ENCODE assay signal across 30 cellular contexts in genomic region chr15:41482478-41482877, GRCh38. TPM values are rescaled to one million over a fixed set of nuclear protein-coding genes. Genes with fewer than 3 reads are reported as not detected.
A peak's percentile ranks its signal among the peaks of the same experiment; 100 is the strongest.
DNase-seq lines count a peak whose midpoint lies in the region; ATAC-seq and TF ChIP-seq lines count a peak whose summit lies in the region.
"Had no signal": no experiment of that assay in that cellular context is flagged by ENCODE, and none has a peak within 500 bp of the region (broad histone marks: within the 10 kb centered on the region; RNA-seq: fewer than 3 reads in every experiment).

No MANE protein-coding gene starts in this region.

- no peak for TF ChIP-seq POLR2A in transverse colon (IDR thresholded peaks at IDR 0.05)
- no peak for TF ChIP-seq POLR2A in vagina (IDR thresholded peaks at IDR 0.05)

- intact Hi-C loops in left colon (cut with DNase I, micrococcal nuclease) = no loop called here
- intact Hi-C loops in transverse colon (cut with DNase I; ENCODE audit: low total_unique reads) = no loop called here
- intact Hi-C loops in vagina (cut with DNase I) = no loop called here

- peak overlapping the region; percentile 52 to 74 (median 69) for H3K27ac ChIP-seq in transverse colon
- no peak overlapping the region for H3K27ac ChIP-seq in vagina
- H3K27ac ChIP-seq: 22Rv1, esophagus muscularis mucosa, SJCRH30, tibial nerve, VCaP had no signal

- H3K36me3 Mint-ChIP-seq in activated CD4-positive, alpha-beta T cell treated with anti-CD3 and anti-CD28 coated beads, Interleukin-2, amount 10 ng/mL, durations not matched to agents 7 days and 5 days (ENCODE audit: low read depth) = peaks cover 37% of the 10 kb centered on the region
- peaks cover 44% of the 10 kb centered on the region for H3K36me3 Mint-ChIP-seq in activated T-helper 17 cell treated with anti-CD3 and anti-CD28 coated beads, Interleukin-2, amount 50 U/mL, for 72 hours (ENCODE audit: low read depth)

- H3K36me3 ChIP-seq in transverse colon (peaks cover 0 to 31% (median 14%) of the 10 kb centered on the region in 4 donors), vagina (peaks cover 0 to 51% of the 10 kb centered on the region in 2 donors)

- H3K27me3 Mint-ChIP-seq in activated CD4-positive, alpha-beta T cell treated with anti-CD3 and anti-CD28 coated beads, Interleukin-2, amount 10 ng/mL, durations not matched to agents 7 days and 5 days = no peaks in the 10 kb centered on the region
- no peaks in the 10 kb centered on the region for H3K27me3 Mint-ChIP-seq in activated T-helper 17 cell treated with anti-CD3 and anti-CD28 coated beads, Interleukin-2, amount 50 U/mL, for 72 hours
- H3K27me3 Mint-ChIP-seq: activated CD4-positive, alpha-beta T cell treated with anti-CD3 and anti-CD28 coated beads, Interleukin-2, amount 10 ng/mL, durations not matched to agents 24 days and 14 days; activated T-cell treated with anti-CD3 and anti-CD28 coated beads, Interleukin-2, amount 50 U/mL, for 24 hours had no signal

- H3K4me1 ChIP-seq in transverse colon = peaks cover 0 to 33% (median 19%) of the 10 kb centered on the region in 4 donors
- H3K4me1 ChIP-seq in vagina = no peaks in the 10 kb centered on the region
- H3K4me1 ChIP-seq: esophagus muscularis mucosa, tibial nerve had no signal

- H3K27me3 ChIP-seq in transverse colon (no peaks in the 10 kb centered on the region), vagina (no peaks in the 10 kb centered on the region)
- H3K27me3 ChIP-seq: SJCRH30, tibial nerve had no signal

- H3K9me3 Mint-ChIP-seq in activated CD4-positive, alpha-beta T cell treated with anti-CD3 and anti-CD28 coated beads, Interleukin-2, amount 10 ng/mL, durations not matched to agents 7 days and 5 days = no peaks in the 10 kb centered on the region
- H3K9me3 Mint-ChIP-seq in activated T-helper 17 cell treated with anti-CD3 and anti-CD28 coated beads, Interleukin-2, amount 50 U/mL, for 72 hours = no peaks in the 10 kb centered on the region
- H3K9me3 Mint-ChIP-seq: activated CD4-positive, alpha-beta T cell treated with anti-CD3 and anti-CD28 coated beads, Interleukin-2, amount 10 ng/mL, durations not matched to agents 24 days and 14 days; activated T-cell treated with anti-CD3 and anti-CD28 coated beads, Interleukin-2, amount 50 U/mL, for 24 hours had no signal

- WGBS in transverse colon (ENCODE audit: low coverage in 1 of 2), 2 donors = 51 to 66% methylated on average over 4 of the region's 4 CpGs

- peaks cover 17% of the 10 kb centered on the region for H3K4me1 Mint-ChIP-seq in activated CD4-positive, alpha-beta T cell treated with anti-CD3 and anti-CD28 coated beads, Interleukin-2, amount 10 ng/mL, durations not matched to agents 7 days and 5 days
- H3K4me1 Mint-ChIP-seq in activated T-helper 17 cell treated with anti-CD3 and anti-CD28 coated beads, Interleukin-2, amount 50 U/mL, for 72 hours = peaks cover 13% of the 10 kb centered on the region
- H3K4me1 Mint-ChIP-seq: CD14-positive monocyte had no signal

- H3K4me3 ChIP-seq in transverse colon = no peak overlapping the region
- no peak overlapping the region for H3K4me3 ChIP-seq in vagina
- H3K4me3 ChIP-seq: esophagus muscularis mucosa, HAP-1, SJCRH30, tibial nerve had no signal

- TF ChIP-seq CTCF in transverse colon (IDR thresholded peaks at IDR 0.05) = no peak
- no peak for TF ChIP-seq CTCF in vagina (IDR thresholded peaks at IDR 0.05)

- in situ Hi-C loops in transverse colon (cut with MboI; ENCODE audit: low pct_ligation_motif_present in 1 of 4, low pct_unique_long_range_greater_than_20kb in 1 of 4, low sequenced_read_pairs in 3 of 4) = no loop called here

- peak overlapping the region; percentile 50 for H3K27ac Mint-ChIP-seq in activated CD4-positive, alpha-beta T cell treated with anti-CD3 and anti-CD28 coated beads, Interleukin-2, amount 10 ng/mL, durations not matched to agents 7 days and 5 days
- no peak overlapping the region for H3K27ac Mint-ChIP-seq in activated T-helper 17 cell treated with anti-CD3 and anti-CD28 coated beads, Interleukin-2, amount 50 U/mL, for 72 hours
- H3K27ac Mint-ChIP-seq: CD14-positive monocyte had no signal

- no peak overlapping the region for H3K4me3 Mint-ChIP-seq in activated CD4-positive, alpha-beta T cell treated with anti-CD3 and anti-CD28 coated beads, Interleukin-2, amount 10 ng/mL, durations not matched to agents 7 days and 5 days
- peak overlapping the region; percentile 73 for H3K4me3 Mint-ChIP-seq in activated T-helper 17 cell treated with anti-CD3 and anti-CD28 coated beads, Interleukin-2, amount 50 U/mL, for 72 hours
- H3K4me3 Mint-ChIP-seq: activated T-cell treated with anti-CD3 and anti-CD28 coated beads, Interleukin-2, amount 50 U/mL, for 24 hours; CD14-positive monocyte had no signal

- no peak for TF ChIP-seq EP300 in transverse colon (IDR thresholded peaks at IDR 0.05; ENCODE audit: low read depth)

- no peak for DNase-seq in activated CD4-positive, alpha-beta T cell treated with anti-CD3 and anti-CD28 coated beads, Interleukin-2, amount 10 ng/mL, durations not matched to agents 7 days and 5 days
- DNase-seq in activated CD4-positive, alpha-beta T cell treated with anti-CD3 and anti-CD28 coated beads, Interleukin-2, amount 50 U/mL, for 1 hour = no peak
- DNase-seq in left colon (no peak), transverse colon (no peak), vagina (ENCODE audit: extremely low spot score in 2 of 2) (no peak)
- DNase-seq: activated gamma-delta T cell; activated T-cell treated with anti-CD3 and anti-CD28 coated beads, Interleukin-2, amount 50 U/mL, for 24 hours; caudate nucleus; foreskin fibroblast; Karpas-422; midbrain; NCI-H1436; NCI-H2107; NCI-H446; NCI-H774; SJCRH30; SW 1271; T1000 had no signal

- CTCF ChIA-PET in activated CD4-positive, alpha-beta T cell treated with anti-CD3 and anti-CD28 coated beads, Interleukin-2, amount 10 ng/mL, durations not matched to agents 7 days and 5 days (lab: Charles Lee) = interaction anchor here (0.6 to 3.9 kb wide), 3 partner anchors 12 to 51 kb away, joined by 3 to 14 read pairs (median 5); no protein-coding TSS in a partner anchor

- H3K9me3 ChIP-seq in transverse colon (no peaks in the 10 kb centered on the region), vagina (no peaks in the 10 kb centered on the region)
- H3K9me3 ChIP-seq: esophagus muscularis mucosa, HAP-1, tibial nerve had no signal

- POLR2A ChIA-PET in activated CD4-positive, alpha-beta T cell treated with anti-CD3 and anti-CD28 coated beads, Interleukin-2, amount 10 ng/mL, durations not matched to agents 7 days and 5 days (lab: Charles Lee) = no interaction called here

- ATAC-seq in activated T-helper 17 cell treated with anti-CD3 and anti-CD28 coated beads, Interleukin-2, amount 50 U/mL, for 72 hours (replicated peaks) = no peak
- ATAC-seq in left colon (peak; percentile 77), HG02642 (IDR thresholded peaks at IDR 0.05; ENCODE audit: poor library complexity, unreplicated experiment) (no peak), GM19455 (IDR thresholded peaks at IDR 0.05; ENCODE audit: unreplicated experiment) (no peak)
- ATAC-seq: HepG2 had no signal

RNA-seq across cellular contexts. Expression of gene ITPKA, which starts 11.2 kb away (rescaled TPM):
- total RNA-seq in activated CD4-positive, alpha-beta T cell treated with anti-CD3 and anti-CD28 coated beads, Interleukin-2, amount 10 ng/mL, durations not matched to agents 7 days and 5 days = under 1 TPM in 1 of 2 experiments, not detected in 1; 0.35 TPM
- total RNA-seq in activated T-helper 17 cell treated with anti-CD3 and anti-CD28 coated beads, Interleukin-2, amount 50 U/mL, for 72 hours = 1 to 10 TPM; 3.5 to 5.5 TPM
- total RNA-seq in left colon = 10 to 100 TPM; 46.4 to 50.9 TPM
- total RNA-seq in transverse colon = 100 to 1,000 TPM in 3 of 4 donors, 10 to 100 TPM in 1; 57.6 to 161 (median 116) TPM
- not detected for total RNA-seq in vagina
- total RNA-seq: osteocyte, tibial nerve had no signal

RNA-seq across cellular contexts. Expression of gene LTK, which starts 31.1 kb away (rescaled TPM):
- total RNA-seq in activated CD4-positive, alpha-beta T cell treated with anti-CD3 and anti-CD28 coated beads, Interleukin-2, amount 10 ng/mL, durations not matched to agents 7 days and 5 days = 1 to 10 TPM in 1 of 2 experiments, under 1 TPM in 1; 0.87 to 1.1 TPM
- 1 to 10 TPM; 1.9 to 2.8 TPM for total RNA-seq in activated T-helper 17 cell treated with anti-CD3 and anti-CD28 coated beads, Interleukin-2, amount 50 U/mL, for 72 hours
- 10 to 100 TPM; 12.0 to 18.7 TPM for total RNA-seq in left colon
- 10 to 100 TPM in 2 of 4 donors, 1 to 10 TPM in 1, under 1 TPM in 1; 0.40 to 15.0 (median 11.6) TPM for total RNA-seq in transverse colon
- 1.5 TPM for total RNA-seq in vagina
- total RNA-seq: activated CD4-positive, alpha-beta T cell treated with anti-CD3 and anti-CD28 coated beads, Interleukin-2, amount 10 ng/mL, durations not matched to agents 24 days and 14 days; HepG2 had no signal

Comparison
In these comparisons a context has a peak if more than half of its experiments do, and no peak if none do; other contexts are left out.
1. RNA of gene ITPKA, which starts 11.2 kb away (total RNA-seq): 57.6 to 161 TPM in transverse colon and 46.4 to 50.9 TPM in left colon; 3.5 to 5.5 TPM in activated T-helper 17 cell treated with anti-CD3 and anti-CD28 coated beads, Interleukin-2, amount 50 U/mL, for 72 hours, 0.35 TPM in activated CD4-positive, alpha-beta T cell treated with anti-CD3 and anti-CD28 coated beads, Interleukin-2, amount 10 ng/mL, durations not matched to agents 7 days and 5 days and not detected in vagina (single experiment); every median in the first group is over 4 times any median in the second.